8 cellular contexts compared by ENCODE assay signal in the genomic region with DNA sequence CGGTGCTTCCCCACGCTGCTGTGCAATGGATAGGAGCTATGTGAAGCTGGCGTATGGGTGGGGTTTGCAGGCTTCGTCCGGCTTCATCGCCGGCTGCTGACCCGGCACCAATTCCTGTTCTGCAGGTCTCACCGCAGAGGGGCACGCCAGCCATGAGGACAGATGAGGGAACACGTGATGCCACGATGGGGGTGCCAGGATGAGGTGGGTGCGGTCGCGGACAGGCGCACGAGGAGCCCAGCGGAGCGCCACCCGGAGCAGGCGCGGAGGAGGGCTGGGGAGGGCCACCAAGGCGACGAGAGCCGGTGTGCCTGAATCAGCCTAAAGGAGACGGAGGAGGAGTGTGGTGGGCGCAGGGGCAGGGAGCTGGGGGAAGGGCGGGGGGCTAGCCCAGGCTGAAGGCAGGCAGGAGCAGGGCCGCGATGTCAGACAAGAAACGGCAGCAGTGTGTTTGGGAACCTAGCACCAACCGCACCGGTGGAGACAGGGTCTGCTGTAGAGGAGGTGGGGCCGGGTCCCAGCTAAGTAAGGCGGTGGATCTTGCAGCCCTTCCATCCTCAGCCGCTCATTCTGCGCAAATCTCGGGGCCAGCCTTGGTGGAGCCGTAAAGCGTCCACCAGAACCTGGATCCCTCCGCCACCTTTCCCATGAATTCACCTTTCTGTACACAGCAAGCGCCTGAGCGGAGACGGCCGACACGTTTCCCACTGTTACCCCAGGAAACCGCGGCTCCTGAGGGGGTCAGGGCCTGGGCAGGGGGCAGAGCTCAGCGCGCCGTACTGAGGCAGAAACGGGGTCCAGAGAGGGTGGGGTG. TPM values are rescaled to one million over a fixed set of nuclear protein-coding genes. Genes with fewer than 3 reads are reported as not detected.
DNase-seq lines count a peak whose midpoint lies in the region; ATAC-seq and TF ChIP-seq lines count a peak whose summit lies in the region.

No MANE protein-coding gene starts in this region.

- 2% methylated on average over 45 of the region's 52 CpGs for WGBS in hepatocyte (ENCODE audit: low lambda C conversion rate, missing lambda C conversion rate)

- H3K9me2 ChIP-seq in hepatocyte (replicated peaks; ENCODE audit: insufficient read depth) = no peaks in the 10 kb centered on the region

- ATAC-seq in HG02642 (IDR thresholded peaks at IDR 0.05; ENCODE audit: poor library complexity, unreplicated experiment) (peak; percentile 36), HG03469 (IDR thresholded peaks at IDR 0.05; ENCODE audit: unreplicated experiment) (no peak), HG03135 (IDR thresholded peaks at IDR 0.05; ENCODE audit: unreplicated experiment) (no peak)

- H3K4me3 ChIP-seq in ascending aorta = peak overlapping the region; percentile 39 to 61
- H3K4me3 ChIP-seq in hepatocyte = peak overlapping the region; percentile 84

- DNase-seq in DMS79 treated with DMSO at 0.1 percent for 48 hours (lab: John Stamatoyannopoulos, UW) (peak; percentile 82), NCI-H774 (lab: John Stamatoyannopoulos, UW) (peak; percentile 77), ascending aorta (ENCODE audit: low spot score in 2 of 2) (no peak), hepatocyte (ENCODE audit: low spot score) (peak; percentile 73), retina (peak; percentile 86)

- no peaks in the 10 kb centered on the region for H3K9me3 ChIP-seq in ascending aorta
- H3K9me3 ChIP-seq in hepatocyte (ENCODE audit: low read depth) = no peaks in the 10 kb centered on the region

- no peaks in the 10 kb centered on the region for H3K79me2 ChIP-seq in hepatocyte

- H3K4me2 ChIP-seq in hepatocyte = peak overlapping the region; percentile 99

- H3K4me1 ChIP-seq in ascending aorta = peaks cover 6 to 11% of the 10 kb centered on the region in 2 donors
- H3K4me1 ChIP-seq in hepatocyte (ENCODE audit: insufficient read depth) = no peaks in the 10 kb centered on the region

- peak overlapping the region; percentile 99 for H2AFZ ChIP-seq in hepatocyte

- no peaks in the 10 kb centered on the region for H4K20me1 ChIP-seq in hepatocyte (ENCODE audit: insufficient read depth, poor library complexity, severe bottlenecking)

- H3K27ac ChIP-seq in ascending aorta (no peak overlapping the region), hepatocyte (peak overlapping the region; percentile 75)

- H3K27me3 ChIP-seq in ascending aorta (peaks cover 9% of the 10 kb centered on the region), hepatocyte (no peaks in the 10 kb centered on the region)

- TF ChIP-seq CTCF in ascending aorta (IDR thresholded peaks at IDR 0.05) = no peak
- TF ChIP-seq CTCF in hepatocyte (IDR thresholded peaks at IDR 0.05; ENCODE audit: poor library complexity) = no peak

- intact Hi-C loops in ascending aorta (cut with DNase I) = no loop called here

- H3K36me3 ChIP-seq in ascending aorta (no peaks in the 10 kb centered on the region), hepatocyte (replicated peaks; ENCODE audit: insufficient read depth, low read depth) (no peaks in the 10 kb centered on the region)

RNA-seq across cellular contexts. Expression of a gene that starts 17.0 kb away (rescaled TPM):
- total RNA-seq in ascending aorta (17.7 TPM), hepatocyte (0.33 TPM in 1 of 2 replicates, not detected in the other)
- polyA plus RNA-seq in hepatocyte = 0.21 TPM in 1 of 2 replicates, not detected in the other

RNA-seq across cellular contexts. Expression of a gene that starts 54.0 kb away (rescaled TPM):
- total RNA-seq in ascending aorta = not detected
- 1.00 and 1.5 TPM in 2 replicates for total RNA-seq in hepatocyte
- 1.1 and 3.0 TPM in 2 replicates for polyA plus RNA-seq in hepatocyte

Comparison
In these comparisons a context has a peak if more than half of its experiments do, and no peak if none do; other contexts are left out.
1. DNase-seq: peak in DMS79 treated with DMSO at 0.1 percent for 48 hours (single experiment), NCI-H774 (single experiment), hepatocyte (single experiment) and retina (single experiment); none in ascending aorta (0 of 2).
2. RNA of a gene that starts 17.0 kb away (total RNA-seq): 17.7 TPM in ascending aorta (single experiment); 0.33 TPM in hepatocyte; every median in the first group is over 10 times any median in the second.